In genomic region chr3:45782381-45782780, GRCh38 we compare ENCODE assay signal across 10 cellular contexts. TPM values are rescaled to one million over a fixed set of nuclear protein-coding genes. Genes with fewer than 3 reads are reported as not detected.
"Had no signal": no experiment of that assay in that cellular context is flagged by ENCODE, and none has a peak within 500 bp of the region (broad histone marks: within the 10 kb centered on the region; RNA-seq: fewer than 3 reads in every experiment).

No MANE protein-coding gene starts in this region.

- H3K9ac ChIP-seq: KMS-11 had no signal

- DNase-seq: H7, HCEC 1CT, HFFc6, IMR-90, KBM-7 had no signal

- ATAC-seq: GM23338 had no signal

- H3K4me2 ChIP-seq: GM23338, KMS-11 had no signal

- H2AFZ ChIP-seq: GM23338 had no signal

- H3K4me3 ChIP-seq: GM23338 had no signal

- H3K27ac ChIP-seq: HL-60, KMS-11 had no signal

RNA-seq across cellular contexts. Expression of gene SLC6A20, which starts 14.0 kb away (rescaled TPM):
- total RNA-seq: H4, HFFc6, HT1080, IMR-90 had no signal
- polyA plus RNA-seq: IMR-90 had no signal
